In the genomic region with DNA sequence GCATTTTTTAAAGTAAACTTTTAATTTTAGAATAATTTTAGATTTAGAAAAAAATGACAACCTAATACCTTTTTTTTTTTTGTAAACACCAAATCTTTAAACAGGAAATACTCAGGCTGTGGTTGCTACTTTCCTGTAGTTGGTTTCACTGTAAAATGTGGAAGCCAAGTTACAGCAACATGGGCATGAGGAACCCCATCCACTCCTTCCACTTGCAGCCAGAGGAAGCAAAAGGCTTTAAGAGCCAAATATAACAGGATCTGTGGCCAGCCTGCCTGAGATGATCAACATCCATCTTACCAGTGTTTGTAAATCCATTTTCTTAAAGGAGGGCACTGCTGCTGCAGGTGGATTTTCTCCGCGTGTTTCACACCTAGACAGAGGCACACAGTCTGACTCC, we compare ENCODE assay signal across 14 cellular contexts.
DNase-seq lines count a peak whose midpoint lies in the region; ATAC-seq and TF ChIP-seq lines count a peak whose summit lies in the region.
"Had no signal": no experiment of that assay in that cellular context is flagged by ENCODE, and none has a peak within 500 bp of the region (broad histone marks: within the 10 kb centered on the region; RNA-seq: fewer than 3 reads in every experiment).

No MANE protein-coding gene starts in this region.

- peak in 2 of 3 donors; percentile 26 to 64 for DNase-seq in CD4-positive, CD25-positive, alpha-beta regulatory T cell
- DNase-seq in GM12865 (ENCODE audit: low read depth) (peak; percentile 20), immature natural killer cell (peak; percentile 62 to 63 (median 63)), BE2C (no peak), mucosa of gallbladder (ENCODE audit: low spot score) (no peak)
- no peak for DNase-seq in T-helper 2 cell treated with Interferon-gamma antibody and Interleukin-4, amounts not matched to agents 5 μg/mL and 100 μg/mL, for 36 hours (ENCODE audit: low spot score)
- DNase-seq: dorsolateral prefrontal cortex; mesendoderm; NCI-H1436; NCI-H510A treated with DMSO at 0.1 percent for 48 hours; pancreas; stimulated activated CD4-positive, alpha-beta T cell treated with anti-CD3 and anti-CD28 coated beads, Interleukin-12 subunit alpha, Interleukin-12 subunit beta, amount 100 ng/mL, for 4 hours had no signal

- H3K27me3 Mint-ChIP-seq in CD4-positive, CD25-positive, alpha-beta regulatory T cell: no peaks in the 10 kb centered on the region
- H3K27me3 Mint-ChIP-seq in T-helper 2 cell treated with Interferon-gamma antibody and Interleukin-4, amounts not matched to agents 5 μg/mL and 100 μg/mL, for 36 hours (ENCODE audit: low read depth): no peaks in the 10 kb centered on the region
- H3K27me3 Mint-ChIP-seq in immature natural killer cell (ENCODE audit: low read depth in 3 of 3): peaks cover 0 to 13% (median 4%) of the 10 kb centered on the region in 3 donors

- no peak for ATAC-seq in CD4-positive, CD25-positive, alpha-beta regulatory T cell (ENCODE audit: low read depth in 2 of 2)
- ATAC-seq in GM19467 (IDR thresholded peaks at IDR 0.05; ENCODE audit: unreplicated experiment) (no peak), HG03571 (IDR thresholded peaks at IDR 0.05; ENCODE audit: unreplicated experiment) (no peak)

- H3K4me3 Mint-ChIP-seq in CD4-positive, CD25-positive, alpha-beta regulatory T cell: peak overlapping the region; percentile 64 to 79 (median 76)
- peak overlapping the region; percentile 73 for H3K4me3 Mint-ChIP-seq in T-helper 2 cell treated with Interferon-gamma antibody and Interleukin-4, amounts not matched to agents 5 μg/mL and 100 μg/mL, for 36 hours
- peak overlapping the region; percentile 61 to 75 (median 67) for H3K4me3 Mint-ChIP-seq in immature natural killer cell

- no peaks in the 10 kb centered on the region for H3K27me3 ChIP-seq in CD4-positive, CD25-positive, alpha-beta regulatory T cell (ENCODE audit: control insufficient read depth, insufficient read depth, low read length)
- H3K27me3 ChIP-seq in BE2C: no peaks in the 10 kb centered on the region
- H3K27me3 ChIP-seq: dorsolateral prefrontal cortex, pancreas had no signal

- H3K9me3 ChIP-seq in CD4-positive, CD25-positive, alpha-beta regulatory T cell (ENCODE audit: control insufficient read depth in 2 of 2, low read length in 2 of 2): no peaks in the 10 kb centered on the region
- H3K9me3 ChIP-seq in BE2C: no peaks in the 10 kb centered on the region
- H3K9me3 ChIP-seq: pancreas had no signal

- peaks cover 35 to 87% (median 72%) of the 10 kb centered on the region in 4 donors for H3K4me1 Mint-ChIP-seq in CD4-positive, CD25-positive, alpha-beta regulatory T cell
- H3K4me1 Mint-ChIP-seq in T-helper 2 cell treated with Interferon-gamma antibody and Interleukin-4, amounts not matched to agents 5 μg/mL and 100 μg/mL, for 36 hours (ENCODE audit: low read depth): peaks cover 69% of the 10 kb centered on the region
- peaks cover 83 to 96% of the 10 kb centered on the region in 2 donors for H3K4me1 Mint-ChIP-seq in immature natural killer cell

- peaks cover 13% of the 10 kb centered on the region for H3K36me3 ChIP-seq in CD4-positive, CD25-positive, alpha-beta regulatory T cell (ENCODE audit: control insufficient read depth, insufficient read depth, low read length)
- no peaks in the 10 kb centered on the region; the same call in 1 of the 2 replicates for H3K36me3 ChIP-seq in BE2C
- H3K36me3 ChIP-seq: pancreas had no signal

- no peaks in the 10 kb centered on the region for H3K9me3 Mint-ChIP-seq in CD4-positive, CD25-positive, alpha-beta regulatory T cell
- no peaks in the 10 kb centered on the region for H3K9me3 Mint-ChIP-seq in T-helper 2 cell treated with Interferon-gamma antibody and Interleukin-4, amounts not matched to agents 5 μg/mL and 100 μg/mL, for 36 hours
- H3K9me3 Mint-ChIP-seq in immature natural killer cell: no peaks in the 10 kb centered on the region

- peaks cover 81% of the 10 kb centered on the region for H3K4me1 ChIP-seq in CD4-positive, CD25-positive, alpha-beta regulatory T cell (ENCODE audit: control insufficient read depth, insufficient read depth, low read length, poor library complexity, severe bottlenecking)
- H3K4me1 ChIP-seq in BE2C: no peaks in the 10 kb centered on the region; the same call in 1 of the 2 replicates

- H3K36me3 Mint-ChIP-seq in CD4-positive, CD25-positive, alpha-beta regulatory T cell: peaks cover 17% of the 10 kb centered on the region
- peaks cover 16% of the 10 kb centered on the region for H3K36me3 Mint-ChIP-seq in T-helper 2 cell treated with Interferon-gamma antibody and Interleukin-4, amounts not matched to agents 5 μg/mL and 100 μg/mL, for 36 hours (ENCODE audit: low read depth)
- peaks cover 0 to 9% (median 4%) of the 10 kb centered on the region in 3 donors for H3K36me3 Mint-ChIP-seq in immature natural killer cell

- peak overlapping the region; percentile 57 for H3K27ac ChIP-seq in CD4-positive, CD25-positive, alpha-beta regulatory T cell (ENCODE audit: insufficient read depth, low read length, poor library complexity, severe bottlenecking)
- H3K27ac ChIP-seq: dorsolateral prefrontal cortex, pancreas had no signal

- TF ChIP-seq CTCF in GM12865 (IDR thresholded peaks at IDR 0.05; ENCODE audit: insufficient read depth, low read depth, low read length, missing control alignments) (no peak), BE2C (IDR thresholded peaks at IDR 0.05; ENCODE audit: low read depth, low read length) (no peak)

- H3K27ac Mint-ChIP-seq in CD4-positive, CD25-positive, alpha-beta regulatory T cell: peak overlapping the region; percentile 54 to 87 (median 82)
- peak overlapping the region; percentile 34 for H3K27ac Mint-ChIP-seq in T-helper 2 cell treated with Interferon-gamma antibody and Interleukin-4, amounts not matched to agents 5 μg/mL and 100 μg/mL, for 36 hours
- peak overlapping the region; percentile 28 to 84 (median 63) for H3K27ac Mint-ChIP-seq in immature natural killer cell

- H3K4me3 ChIP-seq in CD4-positive, CD25-positive, alpha-beta regulatory T cell (ENCODE audit: low read depth, low read length): peak overlapping the region; percentile 66
- H3K4me3 ChIP-seq in GM12865 (ENCODE audit: low read depth, low read length) (no peak overlapping the region), BE2C (ENCODE audit: low read depth, low read length) (no peak overlapping the region)
- H3K4me3 ChIP-seq: dorsolateral prefrontal cortex, pancreas had no signal

Comparison
In these comparisons a context has a peak if more than half of its experiments do, and no peak if none do; other contexts are left out.
1. DNase-seq: peak in CD4-positive, CD25-positive, alpha-beta regulatory T cell (2 of 3), GM12865 (single experiment) and immature natural killer cell (3 of 3); none in T-helper 2 cell treated with Interferon-gamma antibody and Interleukin-4, amounts not matched to agents 5 μg/mL and 100 μg/mL, for 36 hours (single experiment), BE2C (single experiment) and mucosa of gallbladder (single experiment).
2. Peak in every context shown above with its lines, with median percentiles within 50 percentile points of each other: H3K27ac Mint-ChIP-seq and H3K4me3 Mint-ChIP-seq.